ENCODE assay signal across 8 cellular contexts in genomic region chr6:136719280-136720044, GRCh38.
DNase-seq lines count a peak whose midpoint lies in the region; ATAC-seq, FAIRE-seq and TF ChIP-seq lines count a peak whose summit lies in the region.

No MANE protein-coding gene starts in this region.

- no peaks in the 10 kb centered on the region for H3K9me3 Mint-ChIP-seq in CD14-positive monocyte
- no peaks in the 10 kb centered on the region for H3K9me3 Mint-ChIP-seq in dendritic cell treated with granulocyte-macrophage colony-stimulating factor and Interleukin-4, amounts not matched to agents 40 ng/mL and 50 ng/mL, for 4 days
- no peaks in the 10 kb centered on the region for H3K9me3 Mint-ChIP-seq in type B pancreatic cell
- H3K9me3 Mint-ChIP-seq in endothelial cell (ENCODE audit: unreplicated experiment): no peaks in the 10 kb centered on the region

- H3K36me3 Mint-ChIP-seq in CD14-positive monocyte (peaks cover 12% of the 10 kb centered on the region in 2 donors), type B pancreatic cell (no peaks in the 10 kb centered on the region), endothelial cell (ENCODE audit: low read depth, unreplicated experiment) (no peaks in the 10 kb centered on the region)
- no peaks in the 10 kb centered on the region for H3K36me3 Mint-ChIP-seq in dendritic cell treated with granulocyte-macrophage colony-stimulating factor and Interleukin-4, amounts not matched to agents 40 ng/mL and 50 ng/mL, for 4 days (ENCODE audit: low read depth)

- ATAC-seq in GM19438 (IDR thresholded peaks at IDR 0.05; ENCODE audit: low read depth, unreplicated experiment) (peak; percentile 45), HG03196 (IDR thresholded peaks at IDR 0.05; ENCODE audit: unreplicated experiment) (peak; percentile 44), body of pancreas (no peak)

- no peaks in the 10 kb centered on the region for H3K9me3 ChIP-seq in kidney (ENCODE audit: control insufficient read depth in 1 of 2, low read length in 2 of 2)
- H3K9me3 ChIP-seq in body of pancreas: no peaks in the 10 kb centered on the region

- no peaks in the 10 kb centered on the region for H3K27me3 ChIP-seq in body of pancreas

- H3K4me1 ChIP-seq in kidney (ENCODE audit: control insufficient read depth in 1 of 2, insufficient read depth in 1 of 2, low read depth in 1 of 2, low read length in 2 of 2) (peaks cover 0 to 5% of the 10 kb centered on the region in 2 donors), body of pancreas (peaks cover 43% of the 10 kb centered on the region)

- WGBS in body of pancreas, 2 donors: 76 to 90% methylated on average over 2 of the region's 2 CpGs

- H3K4me3 ChIP-seq in kidney (ENCODE audit: low read length in 2 of 2) (no peak overlapping the region), body of pancreas (no peak overlapping the region)

- no peak for TF ChIP-seq CTCF in CD14-positive monocyte (IDR thresholded peaks at IDR 0.05)
- TF ChIP-seq CTCF in kidney (IDR thresholded peaks at IDR 0.05; ENCODE audit: borderline replicate concordance, extremely low read depth, insufficient read depth): no peak
- no peak for TF ChIP-seq CTCF in type B pancreatic cell (conservative IDR thresholded peaks at IDR 0.05)
- no peak for TF ChIP-seq CTCF in body of pancreas (IDR thresholded peaks at IDR 0.05)
- TF ChIP-seq CTCF in endothelial cell (IDR thresholded peaks at IDR 0.05; ENCODE audit: unreplicated experiment): no peak

- H3K4me1 Mint-ChIP-seq in CD14-positive monocyte: peaks cover 52% of the 10 kb centered on the region
- peaks cover 64% of the 10 kb centered on the region for H3K4me1 Mint-ChIP-seq in dendritic cell treated with granulocyte-macrophage colony-stimulating factor and Interleukin-4, amounts not matched to agents 40 ng/mL and 50 ng/mL, for 4 days (ENCODE audit: low read depth)
- H3K4me1 Mint-ChIP-seq in type B pancreatic cell (ENCODE audit: unreplicated experiment): peaks cover 16% of the 10 kb centered on the region
- peaks cover 13% of the 10 kb centered on the region for H3K4me1 Mint-ChIP-seq in endothelial cell (ENCODE audit: unreplicated experiment)

- H3K27ac ChIP-seq in kidney (ENCODE audit: low read depth in 2 of 2, low read length in 2 of 2): no peak overlapping the region
- no peak overlapping the region for H3K27ac ChIP-seq in body of pancreas

- DNase-seq in CD14-positive monocyte (ENCODE audit: low spot score) (no peak), kidney (no peak), type B pancreatic cell (ENCODE audit: extremely low spot score, unreplicated experiment) (no peak), body of pancreas (no peak), endothelial cell (ENCODE audit: low spot score) (no peak)

- H3K9ac ChIP-seq in kidney (ENCODE audit: low read length in 2 of 2): no peak overlapping the region

- TF ChIP-seq POLR2A in body of pancreas (IDR thresholded peaks at IDR 0.05): no peak

- no peak for FAIRE-seq in kidney (lab: Jason Lieb, UNC)

- H3K27me3 Mint-ChIP-seq in CD14-positive monocyte (ENCODE audit: low read depth in 3 of 3) (no peaks in the 10 kb centered on the region), type B pancreatic cell (no peaks in the 10 kb centered on the region), endothelial cell (ENCODE audit: unreplicated experiment) (no peaks in the 10 kb centered on the region)
- no peaks in the 10 kb centered on the region for H3K27me3 Mint-ChIP-seq in dendritic cell treated with granulocyte-macrophage colony-stimulating factor and Interleukin-4, amounts not matched to agents 40 ng/mL and 50 ng/mL, for 4 days

- H3K27ac Mint-ChIP-seq in CD14-positive monocyte (peak overlapping the region; percentile 25 to 89 (median 82)), type B pancreatic cell (no peak overlapping the region), endothelial cell (ENCODE audit: unreplicated experiment) (no peak overlapping the region)
- H3K27ac Mint-ChIP-seq in dendritic cell treated with granulocyte-macrophage colony-stimulating factor and Interleukin-4, amounts not matched to agents 40 ng/mL and 50 ng/mL, for 4 days: peak overlapping the region; percentile 94

- H3K36me3 ChIP-seq in kidney (ENCODE audit: control insufficient read depth in 1 of 2, insufficient read depth in 2 of 2, low read length in 2 of 2) (no peaks in the 10 kb centered on the region), body of pancreas (replicated peaks in 1 of 2; ENCODE audit: insufficient read depth in 1 of 2, low read depth in 2 of 2) (no peaks in the 10 kb centered on the region)

- intact Hi-C loops in CD14-positive monocyte (cut with micrococcal nuclease): no loop called here
- intact Hi-C loops in dendritic cell treated with granulocyte-macrophage colony-stimulating factor and Interleukin-4, amounts not matched to agents 40 ng/mL and 50 ng/mL, for 4 days (cut with micrococcal nuclease): loop anchor here (5.0 kb wide), 2 partner anchors 33 to 68 kb away; no protein-coding TSS in a partner anchor
- intact Hi-C loops in kidney (cut with DNase I): no loop called here
- intact Hi-C loops in body of pancreas (cut with DNase I): no loop called here

- H3K4me3 Mint-ChIP-seq in CD14-positive monocyte (peak overlapping the region in 1 of 2 donors; percentile 79), type B pancreatic cell (no peak overlapping the region), endothelial cell (ENCODE audit: unreplicated experiment) (no peak overlapping the region)
- H3K4me3 Mint-ChIP-seq in dendritic cell treated with granulocyte-macrophage colony-stimulating factor and Interleukin-4, amounts not matched to agents 40 ng/mL and 50 ng/mL, for 4 days: peak overlapping the region; percentile 76

Comparison
In these comparisons a context has a peak if more than half of its experiments do, and no peak if none do; other contexts are left out.
1. H3K27ac Mint-ChIP-seq: peak in CD14-positive monocyte (7 of 7) and dendritic cell treated with granulocyte-macrophage colony-stimulating factor and Interleukin-4, amounts not matched to agents 40 ng/mL and 50 ng/mL, for 4 days (single experiment); none in type B pancreatic cell (single experiment) and endothelial cell (single experiment).